Comparison of ENCODE assay signal across 17 cellular contexts in genomic region chr10:15797346-15797745, GRCh38.
"Had no signal": no experiment of that assay in that cellular context is flagged by ENCODE, and none has a peak within 500 bp of the region (broad histone marks: within the 10 kb centered on the region; RNA-seq: fewer than 3 reads in every experiment).

No MANE protein-coding gene starts in this region.

- H3K4me3 Mint-ChIP-seq: activated CD4-positive, alpha-beta memory T cell treated with anti-CD3 and anti-CD28 coated beads, Interleukin-2, amount 10 ng/mL, durations not matched to agents 7 days and 5 days; activated CD4-positive, alpha-beta T cell treated with anti-CD3 and anti-CD28 coated beads for 36 hours had no signal

- H3K4me3 ChIP-seq: breast epithelium had no signal

- H3K27ac Mint-ChIP-seq: activated CD4-positive, alpha-beta memory T cell treated with anti-CD3 and anti-CD28 coated beads, Interleukin-2, amount 10 ng/mL, durations not matched to agents 7 days and 5 days; activated CD4-positive, alpha-beta T cell treated with anti-CD3 and anti-CD28 coated beads for 36 hours had no signal

- DNase-seq: activated CD4-positive, alpha-beta memory T cell treated with anti-CD3 and anti-CD28 coated beads, Interleukin-2, amount 10 ng/mL, durations not matched to agents 7 days and 5 days; activated CD4-positive, alpha-beta T cell treated with anti-CD3 and anti-CD28 coated beads for 36 hours; activated CD4-positive, alpha-beta T cell treated with anti-CD3 and anti-CD28 coated beads, Interleukin-2, amount 50 U/mL, for 1 hour; activated naive CD4-positive, alpha-beta T cell treated with anti-CD3 and anti-CD28 coated beads, Interleukin-2, amount 50 U/mL, for 16 hours; activated T-cell treated with anti-CD3 and anti-CD28 coated beads for 4 hours; aorta; caudate nucleus; NCI-H1048; NCI-H1930; NCI-H2107; NCI-H2171 treated with DMSO at 0.1 percent for 48 hours; NCI-H226; NCI-H526 treated with DMSO at 0.1 percent for 48 hours; SIG-M5; T-helper 2 cell; WERI-Rb-1 had no signal

- H3K27me3 Mint-ChIP-seq: activated CD4-positive, alpha-beta memory T cell treated with anti-CD3 and anti-CD28 coated beads, Interleukin-2, amount 10 ng/mL, durations not matched to agents 7 days and 5 days; activated CD4-positive, alpha-beta T cell treated with anti-CD3 and anti-CD28 coated beads for 36 hours had no signal

- H3K27ac ChIP-seq: breast epithelium, WERI-Rb-1 had no signal

- H3K36me3 ChIP-seq: breast epithelium, WERI-Rb-1 had no signal

- ATAC-seq: activated CD4-positive, alpha-beta T cell treated with anti-CD3 and anti-CD28 coated beads for 36 hours had no signal

- H3K27me3 ChIP-seq: breast epithelium had no signal

- H3K4me1 ChIP-seq: breast epithelium had no signal
